Comparison of ENCODE assay signal across 19 cellular contexts in the genomic region with DNA sequence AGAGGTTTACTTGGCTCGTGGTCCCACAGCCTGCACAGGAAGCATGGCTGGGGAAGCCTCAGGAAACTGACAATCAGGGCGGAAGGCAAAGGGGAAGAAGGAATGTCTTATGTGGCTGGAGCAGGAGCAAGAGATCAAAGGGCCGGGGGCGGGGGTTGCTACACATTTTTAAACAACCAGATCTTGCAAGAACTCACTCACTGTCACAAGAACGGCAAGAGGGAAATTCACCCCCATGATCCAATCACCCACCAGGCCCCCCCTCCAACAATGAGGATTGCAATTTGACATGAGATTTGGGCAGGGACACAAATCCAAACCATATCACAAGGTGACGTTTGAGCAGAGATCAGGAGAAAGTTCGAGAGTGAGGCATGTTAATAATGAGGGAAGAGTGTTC.
DNase-seq lines count a peak whose midpoint lies in the region; TF ChIP-seq lines count a peak whose summit lies in the region.
"Had no signal": no experiment of that assay in that cellular context is flagged by ENCODE, and none has a peak within 500 bp of the region (broad histone marks: within the 10 kb centered on the region; RNA-seq: fewer than 3 reads in every experiment).

No MANE protein-coding gene starts in this region.

- H3K9ac ChIP-seq in BLaER1: no peak overlapping the region
- H3K9ac ChIP-seq: GM23248 had no signal

- WGBS in suprapubic skin: 31% methylated on average over 7 of the region's 7 CpGs

- TF ChIP-seq CTCF in suprapubic skin (IDR thresholded peaks at IDR 0.05): no peak

- H3K27me3 ChIP-seq in BLaER1 (no peaks in the 10 kb centered on the region), suprapubic skin (peaks cover 4% of the 10 kb centered on the region)

- H3K4me3 ChIP-seq in BLaER1 (no peak overlapping the region), suprapubic skin (no peak overlapping the region)
- no peak overlapping the region for H3K4me3 ChIP-seq in Jurkat, Clone E6-1 (ENCODE audit: low read length)
- H3K4me3 ChIP-seq: A549, GM23248, HAP-1 had no signal

- peak overlapping the region; percentile 65 for H3K4me2 ChIP-seq in BLaER1
- H3K4me2 ChIP-seq: A549 had no signal

- H3K4me1 ChIP-seq in BLaER1 (peaks cover 16% of the 10 kb centered on the region), suprapubic skin (no peaks in the 10 kb centered on the region)
- H3K4me1 ChIP-seq: A549, HAP-1 had no signal

- peak; percentile 25 for DNase-seq in Jurkat, Clone E6-1 (ENCODE audit: low read depth, low spot score)
- DNase-seq in UCSD-AML1 (lab: John Stamatoyannopoulos, UW; ENCODE audit: unreplicated experiment) (peak; percentile 55), iris pigment epithelial cell (ENCODE audit: low read depth) (peak; percentile 1), NOMO-1 treated with DMSO at 0.1 percent for 48 hours (lab: John Stamatoyannopoulos, UW; ENCODE audit: unreplicated experiment) (no peak), suprapubic skin (ENCODE audit: low spot score in 2 of 2) (no peak), amniotic stem cell (lab: John Stamatoyannopoulos, UW) (no peak)
- DNase-seq: AML-193; CD8-positive, alpha-beta T cell; COR-L47; DMS 273 treated with DMSO at 0.1 percent for 48 hours; DMS53; DND-41; EL; GM23248 had no signal

- TF ChIP-seq EP300 in suprapubic skin (IDR thresholded peaks at IDR 0.05): no peak

- no peaks in the 10 kb centered on the region for H3K36me3 ChIP-seq in BLaER1
- no peaks in the 10 kb centered on the region for H3K36me3 ChIP-seq in suprapubic skin
- H3K36me3 ChIP-seq: HAP-1 had no signal

- H3K27ac ChIP-seq in BLaER1 (no peak overlapping the region), suprapubic skin (no peak overlapping the region)
- H3K27ac ChIP-seq: 22Rv1, A549, GM23248, HL-60 had no signal

- no peaks in the 10 kb centered on the region for H4K20me1 ChIP-seq in BLaER1

- H3K9me3 ChIP-seq in BLaER1: no peaks in the 10 kb centered on the region
- H3K9me3 ChIP-seq in suprapubic skin: no peaks in the 10 kb centered on the region
- H3K9me3 ChIP-seq: HAP-1 had no signal

- TF ChIP-seq POLR2A in suprapubic skin (IDR thresholded peaks at IDR 0.05): no peak

Comparison
In these comparisons a context has a peak if more than half of its experiments do, and no peak if none do; other contexts are left out.
1. DNase-seq: peak in Jurkat, Clone E6-1 (single experiment), UCSD-AML1 (single experiment) and iris pigment epithelial cell (single experiment); none in NOMO-1 treated with DMSO at 0.1 percent for 48 hours (single experiment), suprapubic skin (0 of 2) and amniotic stem cell (single experiment).